Comparison of ENCODE assay signal across 1 cellular context in the genomic region with DNA sequence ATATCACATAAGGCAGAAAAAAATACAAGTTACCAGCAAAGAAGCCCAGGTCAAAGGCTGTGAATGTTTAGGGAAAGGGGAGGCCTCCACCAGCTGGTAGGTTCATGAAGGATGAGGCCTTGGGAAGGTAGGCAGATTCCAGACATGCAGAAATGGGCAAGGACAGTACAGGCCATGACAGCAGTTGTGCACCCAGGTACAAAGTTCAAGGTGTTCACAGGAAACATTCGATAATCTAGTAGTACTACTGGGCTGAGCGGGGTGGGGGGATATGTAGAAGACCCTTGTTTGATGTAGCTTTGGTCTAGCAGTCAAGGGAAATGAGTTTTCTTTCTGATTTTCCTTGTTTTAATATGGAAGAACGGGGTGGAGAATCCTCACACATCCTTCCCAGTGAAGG.
TF ChIP-seq lines count a peak whose summit lies in the region.

No MANE protein-coding gene starts in this region.

TF ChIP-seq in HepG2, 621 proteins besides CTCF, POLR2A, EP300 and RAD21 (continued from another document):
- TF ChIP-seq, protein P1, sequence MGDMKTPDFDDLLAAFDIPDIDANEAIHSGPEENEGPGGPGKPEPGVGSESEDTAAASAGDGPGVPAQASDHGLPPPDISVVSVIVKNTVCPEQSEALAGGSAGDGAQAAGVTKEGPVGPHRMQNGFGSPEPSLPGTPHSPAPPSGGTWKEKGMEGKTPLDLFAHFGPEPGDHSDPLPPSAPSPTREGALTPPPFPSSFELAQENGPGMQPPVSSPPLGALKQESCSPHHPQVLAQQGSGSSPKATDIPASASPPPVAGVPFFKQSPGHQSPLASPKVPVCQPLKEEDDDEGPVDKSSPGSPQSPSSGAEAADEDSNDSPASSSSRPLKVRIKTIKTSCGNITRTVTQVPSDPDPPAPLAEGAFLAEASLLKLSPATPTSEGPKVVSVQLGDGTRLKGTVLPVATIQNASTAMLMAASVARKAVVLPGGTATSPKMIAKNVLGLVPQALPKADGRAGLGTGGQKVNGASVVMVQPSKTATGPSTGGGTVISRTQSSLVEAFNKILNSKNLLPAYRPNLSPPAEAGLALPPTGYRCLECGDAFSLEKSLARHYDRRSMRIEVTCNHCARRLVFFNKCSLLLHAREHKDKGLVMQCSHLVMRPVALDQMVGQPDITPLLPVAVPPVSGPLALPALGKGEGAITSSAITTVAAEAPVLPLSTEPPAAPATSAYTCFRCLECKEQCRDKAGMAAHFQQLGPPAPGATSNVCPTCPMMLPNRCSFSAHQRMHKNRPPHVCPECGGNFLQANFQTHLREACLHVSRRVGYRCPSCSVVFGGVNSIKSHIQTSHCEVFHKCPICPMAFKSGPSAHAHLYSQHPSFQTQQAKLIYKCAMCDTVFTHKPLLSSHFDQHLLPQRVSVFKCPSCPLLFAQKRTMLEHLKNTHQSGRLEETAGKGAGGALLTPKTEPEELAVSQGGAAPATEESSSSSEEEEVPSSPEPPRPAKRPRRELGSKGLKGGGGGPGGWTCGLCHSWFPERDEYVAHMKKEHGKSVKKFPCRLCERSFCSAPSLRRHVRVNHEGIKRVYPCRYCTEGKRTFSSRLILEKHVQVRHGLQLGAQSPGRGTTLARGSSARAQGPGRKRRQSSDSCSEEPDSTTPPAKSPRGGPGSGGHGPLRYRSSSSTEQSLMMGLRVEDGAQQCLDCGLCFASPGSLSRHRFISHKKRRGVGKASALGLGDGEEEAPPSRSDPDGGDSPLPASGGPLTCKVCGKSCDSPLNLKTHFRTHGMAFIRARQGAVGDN (CRISPR knock-in tag; IDR thresholded peaks at IDR 0.05): no peak
- 0 out of 2 replicates have a peak, but pooled peaks have one; percentile 21 for TF ChIP-seq POGZ (CRISPR knock-in tag; IDR thresholded peaks at IDR 0.05)
- TF ChIP-seq ZFX (CRISPR knock-in tag; IDR thresholded peaks at IDR 0.05; ENCODE audit: low read depth): peak; percentile 29; the same call in 1 of the 2 replicates
- TF ChIP-seq RARG (CRISPR knock-in tag; IDR thresholded peaks at IDR 0.05; ENCODE audit: low read depth): no peak
- peak; percentile 21; the same call in 1 of the 2 replicates for TF ChIP-seq ZNF362 (CRISPR knock-in tag; IDR thresholded peaks at IDR 0.05; ENCODE audit: borderline replicate concordance)
- TF ChIP-seq SMYD3 (CRISPR knock-in tag; IDR thresholded peaks at IDR 0.05): no peak
- TF ChIP-seq, protein P2, sequence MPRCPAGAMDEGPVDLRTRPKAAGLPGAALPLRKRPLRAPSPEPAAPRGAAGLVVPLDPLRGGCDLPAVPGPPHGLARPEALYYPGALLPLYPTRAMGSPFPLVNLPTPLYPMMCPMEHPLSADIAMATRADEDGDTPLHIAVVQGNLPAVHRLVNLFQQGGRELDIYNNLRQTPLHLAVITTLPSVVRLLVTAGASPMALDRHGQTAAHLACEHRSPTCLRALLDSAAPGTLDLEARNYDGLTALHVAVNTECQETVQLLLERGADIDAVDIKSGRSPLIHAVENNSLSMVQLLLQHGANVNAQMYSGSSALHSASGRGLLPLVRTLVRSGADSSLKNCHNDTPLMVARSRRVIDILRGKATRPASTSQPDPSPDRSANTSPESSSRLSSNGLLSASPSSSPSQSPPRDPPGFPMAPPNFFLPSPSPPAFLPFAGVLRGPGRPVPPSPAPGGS (CRISPR knock-in tag; IDR thresholded peaks at IDR 0.05): no peak
- TF ChIP-seq TGIF2 (CRISPR knock-in tag; IDR thresholded peaks at IDR 0.05): no peak
- TF ChIP-seq TRAFD1 (CRISPR knock-in tag; IDR thresholded peaks at IDR 0.05; ENCODE audit: borderline replicate concordance): no peak
- TF ChIP-seq ZBTB1 (CRISPR knock-in tag; IDR thresholded peaks at IDR 0.05; ENCODE audit: borderline replicate concordance): no peak
- TF ChIP-seq HOXD1 (CRISPR knock-in tag; IDR thresholded peaks at IDR 0.05): no peak
